17 cellular contexts compared by ENCODE assay signal in the genomic region with DNA sequence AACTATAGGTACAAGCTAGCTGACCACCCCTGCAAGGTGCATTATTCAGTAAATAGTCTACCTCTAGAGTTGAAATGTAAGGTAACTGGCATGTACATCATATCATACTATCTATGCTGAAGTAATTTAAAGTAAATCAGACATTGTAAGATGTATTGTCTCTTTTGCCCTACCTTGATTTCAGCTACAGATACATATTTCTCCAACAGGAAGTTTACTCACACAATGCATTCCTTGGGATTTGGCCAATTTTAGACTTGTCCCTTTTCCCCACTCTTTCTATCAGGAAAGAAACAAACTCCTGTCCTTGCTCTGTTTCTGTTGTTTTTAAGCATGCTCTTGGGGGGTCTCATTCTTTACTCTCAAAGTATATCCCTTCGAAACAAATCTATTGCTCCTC.
"Had no signal": no experiment of that assay in that cellular context is flagged by ENCODE, and none has a peak within 500 bp of the region (broad histone marks: within the 10 kb centered on the region; RNA-seq: fewer than 3 reads in every experiment).

No MANE protein-coding gene starts in this region.

- H3K27ac ChIP-seq: stomach, thyroid gland, uterus had no signal

- ATAC-seq: activated CD8-positive, alpha-beta memory T cell treated with anti-CD3 and anti-CD28 coated beads, Interleukin-2, amount 10 ng/mL, durations not matched to agents 7 days and 5 days; activated naive CD4-positive, alpha-beta T cell treated with anti-CD3 and anti-CD28 coated beads, Interleukin-2, amount 50 U/mL, for 72 hours; effector memory CD8-positive, alpha-beta T cell; left lobe of liver had no signal

- H3K36me3 ChIP-seq: stomach, thyroid gland, uterus had no signal

- H3K4me1 ChIP-seq: stomach, thyroid gland, uterus had no signal

- H3K4me3 ChIP-seq: stomach, thyroid gland, uterus had no signal

- H3K27me3 ChIP-seq: stomach, thyroid gland, uterus had no signal

- DNase-seq: activated CD4-positive, alpha-beta T cell treated with anti-CD3 and anti-CD28 coated beads, Interleukin-2, amount 50 U/mL, for 4 hours; activated CD4-positive, CD25-positive, alpha-beta regulatory T cell treated with anti-CD3 and anti-CD28 coated beads, Interleukin-2, amount 50 U/mL, for 72 hours; activated CD8-positive, alpha-beta memory T cell treated with anti-CD3 and anti-CD28 coated beads, Interleukin-2, amount 10 ng/mL, durations not matched to agents 7 days and 5 days; activated effector memory CD4-positive, alpha-beta T cell treated with Interleukin-2 at 50 U/mL for 16 hours; activated T-cell treated with anti-CD3 and anti-CD28 coated beads, Interleukin-2, amount 50 U/mL, for 24 hours; anterior cingulate cortex; central memory CD4-positive, alpha-beta T cell; effector memory CD8-positive, alpha-beta T cell; mesendoderm; nephron progenitor cell; stimulated activated CD4-positive, alpha-beta T cell treated with anti-CD3 and anti-CD28 coated beads, Interleukin-15, amount 100 ng/mL, for 24 hours; stimulated activated CD4-positive, alpha-beta T cell treated with anti-CD3 and anti-CD28 coated beads, Interleukin-4, amount 100 ng/mL, for 24 hours; stomach; thyroid gland; uterus had no signal

- H3K9me3 ChIP-seq: stomach, thyroid gland, uterus had no signal
